In genomic region chr2:134479696-134480330, GRCh38 we compare ENCODE assay signal across 2 cellular contexts.
TF ChIP-seq lines count a peak whose summit lies in the region.

No MANE protein-coding gene starts in this region.

TF ChIP-seq in HEK293, 187 proteins besides CTCF, POLR2A, EP300 and RAD21 (continued from another document):
- TF ChIP-seq ZSCAN5A (tag by site-specific recombination; IDR thresholded peaks at IDR 0.05) = no peak
- peak; percentile 77 for TF ChIP-seq ZNF623 (tag by site-specific recombination; IDR thresholded peaks at IDR 0.05)

TF ChIP-seq in H1, 55 proteins besides CTCF, POLR2A, EP300 and RAD21 (continued from another document):
- TF ChIP-seq CEBPB (IDR thresholded peaks at IDR 0.05; ENCODE audit: low read depth, low read length) = no peak
TF ChIP-seq in H1: peak in this region for 1.
